Comparison of ENCODE assay signal across 8 cellular contexts in the genomic region with DNA sequence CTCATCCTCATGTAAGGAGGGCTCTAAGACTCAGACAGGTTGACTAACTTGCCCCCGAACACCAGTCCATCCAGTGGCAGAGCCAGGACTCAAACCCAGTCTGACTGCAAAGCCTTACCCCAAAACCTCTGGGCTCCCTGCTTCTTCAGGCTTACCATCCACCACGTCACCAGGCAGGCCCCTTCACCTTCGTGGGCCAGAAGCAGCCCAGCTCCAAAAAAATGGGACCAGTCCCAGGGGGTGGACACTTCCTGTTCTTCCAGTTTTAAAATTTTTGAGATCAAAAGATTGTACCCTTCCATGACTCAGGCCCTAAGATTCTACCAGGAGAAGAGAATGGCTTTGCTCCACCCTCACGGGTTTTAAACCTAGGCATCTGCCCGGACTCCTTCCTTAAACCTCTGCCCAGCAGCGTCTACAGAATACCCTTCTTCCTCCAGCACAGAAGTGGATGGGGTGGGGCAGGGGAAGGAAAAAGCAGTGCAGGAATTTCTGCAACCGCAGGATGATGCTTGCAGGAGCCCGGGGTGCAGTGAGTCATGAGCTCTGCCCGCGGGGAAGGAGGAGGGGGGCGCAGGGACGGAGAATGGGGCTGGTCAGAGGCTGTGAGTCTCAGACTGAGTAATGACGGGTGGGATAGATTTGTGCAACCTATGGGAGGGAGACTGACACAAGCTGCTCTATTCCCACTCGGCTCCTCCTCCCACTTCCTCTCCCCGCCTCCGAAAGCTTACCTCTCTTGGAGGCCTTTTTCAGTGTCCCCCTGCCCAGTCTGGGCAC. TPM values are rescaled to one million over a fixed set of nuclear protein-coding genes. Genes with fewer than 3 reads are reported as not detected.
A peak's percentile ranks its signal among the peaks of the same experiment; 100 is the strongest.
DNase-seq lines count a peak whose midpoint lies in the region; ATAC-seq and TF ChIP-seq lines count a peak whose summit lies in the region.

No MANE protein-coding gene starts in this region.

- DNase-seq in activated naive CD8-positive, alpha-beta T cell treated with anti-CD3 and anti-CD28 coated beads for 36 hours: no peak
- DNase-seq in activated CD8-positive, alpha-beta T cell treated with anti-CD3 and anti-CD28 coated beads for 36 hours: no peak
- DNase-seq in renal cortical epithelial cell (ENCODE audit: low read depth) (peak; percentile 97), DMS 273 (lab: John Stamatoyannopoulos, UW; ENCODE audit: unreplicated experiment) (no peak)
- DNase-seq in stimulated activated CD4-positive, alpha-beta T cell treated with anti-CD3 and anti-CD28 coated beads, Interleukin-1b, Interleukin-23, amount 100 ng/mL, for 48 hours: no peak

- no peak for TF ChIP-seq CTCF in activated CD8-positive, alpha-beta T cell treated with anti-CD3 and anti-CD28 coated beads for 36 hours (IDR thresholded peaks at IDR 0.05)
- TF ChIP-seq CTCF in gastroesophageal sphincter (IDR thresholded peaks at IDR 0.05): no peak

- no peaks in the 10 kb centered on the region for H3K9me3 Mint-ChIP-seq in activated naive CD8-positive, alpha-beta T cell (ENCODE audit: low read depth)
- H3K9me3 Mint-ChIP-seq in activated naive CD8-positive, alpha-beta T cell treated with anti-CD3 and anti-CD28 coated beads for 36 hours: no peaks in the 10 kb centered on the region
- no peaks in the 10 kb centered on the region for H3K9me3 Mint-ChIP-seq in activated CD8-positive, alpha-beta T cell treated with anti-CD3 and anti-CD28 coated beads for 36 hours

- ATAC-seq in activated CD8-positive, alpha-beta T cell treated with anti-CD3 and anti-CD28 coated beads for 36 hours: peak; percentile 41
- peak; percentile 93 for ATAC-seq in gastroesophageal sphincter
- no peak for ATAC-seq in HG02588 (IDR thresholded peaks at IDR 0.05; ENCODE audit: unreplicated experiment)

- no peak overlapping the region for H3K4me3 Mint-ChIP-seq in activated naive CD8-positive, alpha-beta T cell
- no peak overlapping the region for H3K4me3 Mint-ChIP-seq in activated naive CD8-positive, alpha-beta T cell treated with anti-CD3 and anti-CD28 coated beads for 36 hours
- H3K4me3 Mint-ChIP-seq in activated CD8-positive, alpha-beta T cell treated with anti-CD3 and anti-CD28 coated beads for 36 hours: no peak overlapping the region

- no peak for TF ChIP-seq POLR2A in gastroesophageal sphincter (IDR thresholded peaks at IDR 0.05)

- H3K36me3 Mint-ChIP-seq in activated naive CD8-positive, alpha-beta T cell: no peaks in the 10 kb centered on the region
- no peaks in the 10 kb centered on the region for H3K36me3 Mint-ChIP-seq in activated naive CD8-positive, alpha-beta T cell treated with anti-CD3 and anti-CD28 coated beads for 36 hours
- H3K36me3 Mint-ChIP-seq in activated CD8-positive, alpha-beta T cell treated with anti-CD3 and anti-CD28 coated beads for 36 hours (ENCODE audit: low read depth): no peaks in the 10 kb centered on the region

- H3K4me1 Mint-ChIP-seq in activated naive CD8-positive, alpha-beta T cell (ENCODE audit: low read depth): peaks cover 34% of the 10 kb centered on the region
- H3K4me1 Mint-ChIP-seq in activated naive CD8-positive, alpha-beta T cell treated with anti-CD3 and anti-CD28 coated beads for 36 hours: peaks cover 33% of the 10 kb centered on the region
- H3K4me1 Mint-ChIP-seq in activated CD8-positive, alpha-beta T cell treated with anti-CD3 and anti-CD28 coated beads for 36 hours (ENCODE audit: low read depth): peaks cover 35% of the 10 kb centered on the region

- CTCF ChIA-PET in activated CD8-positive, alpha-beta T cell treated with anti-CD3 and anti-CD28 coated beads for 36 hours (lab: Charles Lee): interaction anchor here (1.0 kb wide), 1 partner anchor 36 kb away, joined by 4 read pairs; no protein-coding TSS in a partner anchor

- POLR2A ChIA-PET in activated CD8-positive, alpha-beta T cell treated with anti-CD3 and anti-CD28 coated beads for 36 hours (lab: Charles Lee): no interaction called here

- intact Hi-C loops in activated CD8-positive, alpha-beta T cell treated with anti-CD3 and anti-CD28 coated beads for 36 hours (cut with micrococcal nuclease): no loop called here

- no peak for TF ChIP-seq EP300 in gastroesophageal sphincter (IDR thresholded peaks at IDR 0.05)

- no peaks in the 10 kb centered on the region for H3K27me3 Mint-ChIP-seq in activated naive CD8-positive, alpha-beta T cell
- H3K27me3 Mint-ChIP-seq in activated naive CD8-positive, alpha-beta T cell treated with anti-CD3 and anti-CD28 coated beads for 36 hours: no peaks in the 10 kb centered on the region
- no peaks in the 10 kb centered on the region for H3K27me3 Mint-ChIP-seq in activated CD8-positive, alpha-beta T cell treated with anti-CD3 and anti-CD28 coated beads for 36 hours

- peaks cover 0 to 47% of the 10 kb centered on the region in 2 donors for H3K36me3 ChIP-seq in gastroesophageal sphincter

- H3K9me3 ChIP-seq in gastroesophageal sphincter: no peaks in the 10 kb centered on the region

- peak overlapping the region in 1 of 2 donors; percentile 7 for H3K4me3 ChIP-seq in gastroesophageal sphincter

- WGBS in gastroesophageal sphincter (ENCODE audit: low coverage in 1 of 2), 2 donors: 21 to 60% methylated on average over 2 to 16 of the region's 16 CpGs

- H3K4me1 ChIP-seq in gastroesophageal sphincter: peaks cover 0 to 86% (median 63%) of the 10 kb centered on the region in 3 donors

- H3K27ac ChIP-seq in gastroesophageal sphincter: peak overlapping the region in 3 of 4 donors; percentile 77 to 88 (median 78)

- H3K27me3 ChIP-seq in gastroesophageal sphincter: no peaks in the 10 kb centered on the region

- H3K27ac Mint-ChIP-seq in activated naive CD8-positive, alpha-beta T cell: peak overlapping the region; percentile 28
- H3K27ac Mint-ChIP-seq in activated naive CD8-positive, alpha-beta T cell treated with anti-CD3 and anti-CD28 coated beads for 36 hours: no peak overlapping the region
- no peak overlapping the region for H3K27ac Mint-ChIP-seq in activated CD8-positive, alpha-beta T cell treated with anti-CD3 and anti-CD28 coated beads for 36 hours

RNA-seq across cellular contexts. Expression of a gene that starts 50.4 kb away (rescaled TPM):
- total RNA-seq in activated naive CD8-positive, alpha-beta T cell treated with anti-CD3 and anti-CD28 coated beads for 36 hours: 10 to 100 TPM; 18.8 to 19.9 TPM
- 10 to 100 TPM; 19.2 to 23.5 TPM for total RNA-seq in activated CD8-positive, alpha-beta T cell treated with anti-CD3 and anti-CD28 coated beads for 36 hours
- total RNA-seq in gastroesophageal sphincter (10 to 100 TPM; 25.7 to 47.0 (median 33.1) TPM), renal cortical epithelial cell (10.8 and 37.5 TPM in 2 replicates)
